8 cellular contexts compared by ENCODE assay signal in genomic region chr4:25913851-25914669, GRCh38. TPM values are rescaled to one million over a fixed set of nuclear protein-coding genes. Genes with fewer than 3 reads are reported as not detected.
A peak's percentile ranks its signal among the peaks of the same experiment; 100 is the strongest.
DNase-seq lines count a peak whose midpoint lies in the region; ATAC-seq, FAIRE-seq and TF ChIP-seq lines count a peak whose summit lies in the region.

Gene SMIM20, plus strand, starts transcription at chr4:25914220. Its CDS starts 94 bp downstream, at chr4:25914314.

- peaks cover 18 to 25% (median 22%) of the 10 kb centered on the region in 10 experiments for H3K4me1 ChIP-seq in BLaER1 treated with 17β-estradiol and CSF1 and Interleukin-3, amounts not matched to agents 10 nM and 100 nM
- H3K4me1 ChIP-seq in colonic mucosa, result no peaks in the 10 kb centered on the region

- peak within 1 kb of the TSS; percentile 96 for H3K4me3 Mint-ChIP-seq in activated CD4-positive, alpha-beta T cell treated with anti-CD3 and anti-CD28 coated beads, Interleukin-2, amount 10 ng/mL, durations not matched to agents 24 days and 14 days

- peak within 1 kb of the TSS; percentile 77 to 86 (median 82) for H3K9ac ChIP-seq in BLaER1 treated with 17β-estradiol and CSF1 and Interleukin-3, amounts not matched to agents 10 nM and 100 nM
- peak within 1 kb of the TSS; percentile 72 to 85 for H3K9ac ChIP-seq in colonic mucosa (ENCODE audit: low read depth in 2 of 2, low read length in 2 of 2)

- peak; percentile 96 for FAIRE-seq in GM19239 (lab: Jason Lieb, UNC)

- intact Hi-C loops in activated CD4-positive, alpha-beta T cell treated with anti-CD3 and anti-CD28 coated beads, Interleukin-2, amount 10 ng/mL, durations not matched to agents 24 days and 14 days (cut with micrococcal nuclease), result loop anchor here (1.0 to 10.0 kb wide), 8 partner anchors 24 to 1091 kb away; partner anchors contain the start of genes ANAPC4, SEL1L3, SEPSECS and STIM2
- intact Hi-C loops in colonic mucosa (cut with DNase I), result loop anchor here (10.0 kb wide), 1 partner anchor 49 kb away; the partner anchor contains the start of gene SEL1L3

- H3K4me1 Mint-ChIP-seq in activated CD4-positive, alpha-beta T cell treated with anti-CD3 and anti-CD28 coated beads, Interleukin-2, amount 10 ng/mL, durations not matched to agents 24 days and 14 days, result peaks cover 17% of the 10 kb centered on the region

- H3K4me2 ChIP-seq in BLaER1 treated with 17β-estradiol and CSF1 and Interleukin-3, amounts not matched to agents 10 nM and 100 nM, result peak within 1 kb of the TSS; percentile 81 to 98 (median 95)

- H3K9me3 Mint-ChIP-seq in activated CD4-positive, alpha-beta T cell treated with anti-CD3 and anti-CD28 coated beads, Interleukin-2, amount 10 ng/mL, durations not matched to agents 24 days and 14 days, result no peaks in the 10 kb centered on the region

- peaks cover 9% of the 10 kb centered on the region for H3K27me3 Mint-ChIP-seq in activated CD4-positive, alpha-beta T cell treated with anti-CD3 and anti-CD28 coated beads, Interleukin-2, amount 10 ng/mL, durations not matched to agents 24 days and 14 days

- H3K27me3 ChIP-seq in BLaER1 treated with 17β-estradiol and CSF1 and Interleukin-3, amounts not matched to agents 10 nM and 100 nM, result peaks cover 0 to 14% (median 12%) of the 10 kb centered on the region in 11 experiments; a peak in 16 of 22 replicates
- no peaks in the 10 kb centered on the region for H3K27me3 ChIP-seq in colonic mucosa

- no peak for TF ChIP-seq CTCF in colonic mucosa (IDR thresholded peaks at IDR 0.05)

- DNase-seq in GM19239 (ENCODE audit: insufficient read length, low spot score), result peak; percentile 89
- peak; percentile 71 for DNase-seq in NCI-H524 treated with DMSO at 0.1 percent for 48 hours (lab: John Stamatoyannopoulos, UW)
- peak; percentile 96 for DNase-seq in activated CD4-positive, alpha-beta T cell treated with anti-CD3 and anti-CD28 coated beads, Interleukin-2, amount 10 ng/mL, durations not matched to agents 24 days and 14 days
- peak; percentile 96 for DNase-seq in colonic mucosa
- peak; percentile 93 for DNase-seq in left kidney (ENCODE audit: low read depth, low spot score)
- DNase-seq in stimulated activated CD4-positive, alpha-beta T cell treated with anti-CD3 and anti-CD28 coated beads, Interleukin-2, amount 100 ng/mL, for 24 hours, result peak; percentile 87 to 88

- H4K20me1 ChIP-seq in BLaER1 treated with 17β-estradiol and CSF1 and Interleukin-3, amounts not matched to agents 10 nM and 100 nM, result no peaks in the 10 kb centered on the region

- ATAC-seq in HG03442 (IDR thresholded peaks at IDR 0.05; ENCODE audit: unreplicated experiment), result peak; percentile 92

- H3K27ac Mint-ChIP-seq in activated CD4-positive, alpha-beta T cell treated with anti-CD3 and anti-CD28 coated beads, Interleukin-2, amount 10 ng/mL, durations not matched to agents 24 days and 14 days, result peak within 1 kb of the TSS; percentile 99

- peaks cover 3% of the 10 kb centered on the region for H3K36me3 Mint-ChIP-seq in activated CD4-positive, alpha-beta T cell treated with anti-CD3 and anti-CD28 coated beads, Interleukin-2, amount 10 ng/mL, durations not matched to agents 24 days and 14 days (ENCODE audit: low read depth)

- H3K4me3 ChIP-seq in BLaER1 treated with 17β-estradiol and CSF1 and Interleukin-3, amounts not matched to agents 10 nM and 100 nM, result peak within 1 kb of the TSS; percentile 61 to 73 (median 71)
- peak within 1 kb of the TSS; percentile 51 for H3K4me3 ChIP-seq in colonic mucosa

- no peaks in the 10 kb centered on the region for H3K36me3 ChIP-seq in BLaER1 treated with 17β-estradiol and CSF1 and Interleukin-3, amounts not matched to agents 10 nM and 100 nM
- H3K36me3 ChIP-seq in colonic mucosa, result no peaks in the 10 kb centered on the region

- H3K27ac ChIP-seq in BLaER1 treated with 17β-estradiol and CSF1 and Interleukin-3, amounts not matched to agents 10 nM and 100 nM, result peak within 1 kb of the TSS; percentile 76 to 93 (median 86)
- H3K27ac ChIP-seq in colonic mucosa, result peak within 1 kb of the TSS; percentile 92

- peaks cover 0 to 3% (median 0%) of the 10 kb centered on the region in 11 experiments; a peak in 1 of 22 replicates for H3K9me3 ChIP-seq in BLaER1 treated with 17β-estradiol and CSF1 and Interleukin-3, amounts not matched to agents 10 nM and 100 nM (replicated peaks in 1 of 11)
- H3K9me3 ChIP-seq in colonic mucosa, result no peaks in the 10 kb centered on the region

RNA-seq across cellular contexts. Expression of gene SMIM20, which starts in this region (rescaled TPM):
- total RNA-seq in activated CD4-positive, alpha-beta T cell treated with anti-CD3 and anti-CD28 coated beads, Interleukin-2, amount 10 ng/mL, durations not matched to agents 24 days and 14 days, result 17.0 and 18.9 TPM in 2 replicates
- total RNA-seq in colonic mucosa, result 10 to 100 TPM; 36.5 to 37.4 TPM

Comparison
In these comparisons a context has a peak if more than half of its experiments do, and no peak if none do; other contexts are left out.
1. Peak in every context shown above with its lines: DNase-seq, ATAC-seq, H3K4me3 ChIP-seq and H3K27ac ChIP-seq.